24 cellular contexts compared by ENCODE assay signal in genomic region chr17:73422121-73422520, GRCh38.
"Had no signal": no experiment of that assay in that cellular context is flagged by ENCODE, and none has a peak within 500 bp of the region (broad histone marks: within the 10 kb centered on the region; RNA-seq: fewer than 3 reads in every experiment).

No MANE protein-coding gene starts in this region.

- H3K36me3 ChIP-seq: MG63 had no signal

- H3K4me3 ChIP-seq: MG63 had no signal

- H3K9me3 ChIP-seq: MG63, SK-N-SH had no signal

- H3K4me2 ChIP-seq: SK-N-SH had no signal

- H3K9me3 Mint-ChIP-seq: T-cell had no signal

- H3K4me1 Mint-ChIP-seq: T-cell had no signal

- H3K27me3 Mint-ChIP-seq: T-cell had no signal

- ATAC-seq: HepG2, T-cell had no signal

- H3K27ac ChIP-seq: RWPE1 had no signal

- H3K9ac ChIP-seq: SK-N-SH had no signal

- H3K27ac Mint-ChIP-seq: T-cell had no signal

- FAIRE-seq: HepG2 had no signal

- H3K4me3 Mint-ChIP-seq: T-cell had no signal

- H3K27me3 ChIP-seq: MG63 had no signal

- DNase-seq: IMR-90, Karpas-422, KG1, MG63, NCI-H1092, NCI-H1105 treated with DMSO at 0.1 percent for 48 hours, NCI-H1417 treated with DMSO at 0.1 percent for 48 hours, NCI-H146, NCI-H1694 treated with DMSO at 0.1 percent for 48 hours, NCI-H2029, NCI-H2081 treated with DMSO at 0.1 percent for 48 hours, NCI-H2171, NCI-H226, NCI-H446, NCI-H510A, NCI-H524 treated with DMSO at 0.1 percent for 48 hours, NCI-H69, NCI-H774, SHP77, SK-N-SH, SW 1271, T-cell had no signal

- H3K9me2 ChIP-seq: SK-N-SH had no signal
